1 cellular context compared by ENCODE assay signal in the genomic region with DNA sequence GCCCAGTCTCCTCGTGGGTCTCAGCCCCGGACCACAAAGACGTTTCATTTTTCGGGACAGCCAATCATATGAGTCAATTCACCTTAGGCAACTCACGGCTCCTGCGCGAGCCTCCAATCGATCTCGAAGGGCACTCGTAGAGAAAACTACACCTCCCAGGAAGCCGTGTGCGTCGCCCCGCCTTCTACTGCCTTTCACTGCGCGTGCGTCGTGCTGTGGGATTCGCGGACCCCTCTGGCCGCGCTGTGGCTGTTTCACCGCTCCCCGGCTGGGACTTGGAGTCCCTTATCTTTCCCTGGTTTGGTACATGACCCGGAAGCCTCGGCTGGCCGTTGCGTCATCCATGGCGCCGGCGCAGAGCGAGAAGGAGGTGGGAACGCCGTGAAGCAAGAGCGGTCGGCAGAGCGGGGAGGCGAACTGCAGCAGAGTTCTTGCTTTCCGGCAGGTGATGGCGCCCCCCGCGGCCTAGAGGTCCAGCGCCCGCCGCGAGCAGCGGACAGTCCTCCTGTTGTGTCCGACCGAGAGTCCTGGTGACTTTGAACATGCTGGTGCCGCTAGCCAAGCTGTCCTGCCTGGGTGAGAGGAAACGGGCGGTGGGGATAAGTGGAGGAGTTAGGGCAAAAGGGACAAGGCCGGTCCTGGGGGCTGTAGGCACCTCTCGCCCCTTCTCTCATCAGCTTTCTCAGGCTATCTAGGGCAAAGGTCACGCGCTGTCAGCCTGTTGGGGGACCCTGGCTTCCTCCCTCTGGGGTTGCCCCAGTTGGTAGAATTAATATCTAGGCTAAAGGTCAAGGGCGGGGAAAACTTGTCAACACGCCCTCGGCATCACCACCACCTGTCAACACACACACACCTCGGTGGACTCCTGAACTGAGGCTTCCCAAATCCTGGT.
A peak's percentile ranks its signal among the peaks of the same experiment; 100 is the strongest.
TF ChIP-seq lines count a peak whose summit lies in the region.

Gene ETFDH (plus strand): TSS at position 382 of the 892 bp plus-strand sequence. CDS start 161 bp downstream, at position 543.

TF ChIP-seq in HEK293, 187 proteins besides CTCF, POLR2A, EP300 and RAD21 (continued from another document and continues in another):
- TF ChIP-seq, protein P1, sequence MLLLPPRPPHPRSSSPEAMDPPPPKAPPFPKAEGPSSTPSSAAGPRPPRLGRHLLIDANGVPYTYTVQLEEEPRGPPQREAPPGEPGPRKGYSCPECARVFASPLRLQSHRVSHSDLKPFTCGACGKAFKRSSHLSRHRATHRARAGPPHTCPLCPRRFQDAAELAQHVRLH (tag by site-specific recombination; IDR thresholded peaks at IDR 0.05), result peak; percentile 66; the same call in 1 of the 2 replicates
- peak; percentile 55 for TF ChIP-seq ZNF366 (tag by site-specific recombination; conservative IDR thresholded peaks at IDR 0.05)
- no peak for TF ChIP-seq ZNF596 (tag by site-specific recombination; IDR thresholded peaks at IDR 0.05)
- TF ChIP-seq ZNF561 (tag by site-specific recombination; IDR thresholded peaks at IDR 0.05; ENCODE audit: borderline replicate concordance), result no peak
- TF ChIP-seq, protein P2, sequence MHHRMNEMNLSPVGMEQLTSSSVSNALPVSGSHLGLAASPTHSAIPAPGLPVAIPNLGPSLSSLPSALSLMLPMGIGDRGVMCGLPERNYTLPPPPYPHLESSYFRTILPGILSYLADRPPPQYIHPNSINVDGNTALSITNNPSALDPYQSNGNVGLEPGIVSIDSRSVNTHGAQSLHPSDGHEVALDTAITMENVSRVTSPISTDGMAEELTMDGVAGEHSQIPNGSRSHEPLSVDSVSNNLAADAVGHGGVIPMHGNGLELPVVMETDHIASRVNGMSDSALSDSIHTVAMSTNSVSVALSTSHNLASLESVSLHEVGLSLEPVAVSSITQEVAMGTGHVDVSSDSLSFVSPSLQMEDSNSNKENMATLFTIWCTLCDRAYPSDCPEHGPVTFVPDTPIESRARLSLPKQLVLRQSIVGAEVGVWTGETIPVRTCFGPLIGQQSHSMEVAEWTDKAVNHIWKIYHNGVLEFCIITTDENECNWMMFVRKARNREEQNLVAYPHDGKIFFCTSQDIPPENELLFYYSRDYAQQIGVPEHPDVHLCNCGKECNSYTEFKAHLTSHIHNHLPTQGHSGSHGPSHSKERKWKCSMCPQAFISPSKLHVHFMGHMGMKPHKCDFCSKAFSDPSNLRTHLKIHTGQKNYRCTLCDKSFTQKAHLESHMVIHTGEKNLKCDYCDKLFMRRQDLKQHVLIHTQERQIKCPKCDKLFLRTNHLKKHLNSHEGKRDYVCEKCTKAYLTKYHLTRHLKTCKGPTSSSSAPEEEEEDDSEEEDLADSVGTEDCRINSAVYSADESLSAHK (tag by site-specific recombination; IDR thresholded peaks at IDR 0.05), result peak; percentile 100
- TF ChIP-seq ZBTB8A (tag by site-specific recombination; IDR thresholded peaks at IDR 0.05), result no peak
- TF ChIP-seq, protein P3, sequence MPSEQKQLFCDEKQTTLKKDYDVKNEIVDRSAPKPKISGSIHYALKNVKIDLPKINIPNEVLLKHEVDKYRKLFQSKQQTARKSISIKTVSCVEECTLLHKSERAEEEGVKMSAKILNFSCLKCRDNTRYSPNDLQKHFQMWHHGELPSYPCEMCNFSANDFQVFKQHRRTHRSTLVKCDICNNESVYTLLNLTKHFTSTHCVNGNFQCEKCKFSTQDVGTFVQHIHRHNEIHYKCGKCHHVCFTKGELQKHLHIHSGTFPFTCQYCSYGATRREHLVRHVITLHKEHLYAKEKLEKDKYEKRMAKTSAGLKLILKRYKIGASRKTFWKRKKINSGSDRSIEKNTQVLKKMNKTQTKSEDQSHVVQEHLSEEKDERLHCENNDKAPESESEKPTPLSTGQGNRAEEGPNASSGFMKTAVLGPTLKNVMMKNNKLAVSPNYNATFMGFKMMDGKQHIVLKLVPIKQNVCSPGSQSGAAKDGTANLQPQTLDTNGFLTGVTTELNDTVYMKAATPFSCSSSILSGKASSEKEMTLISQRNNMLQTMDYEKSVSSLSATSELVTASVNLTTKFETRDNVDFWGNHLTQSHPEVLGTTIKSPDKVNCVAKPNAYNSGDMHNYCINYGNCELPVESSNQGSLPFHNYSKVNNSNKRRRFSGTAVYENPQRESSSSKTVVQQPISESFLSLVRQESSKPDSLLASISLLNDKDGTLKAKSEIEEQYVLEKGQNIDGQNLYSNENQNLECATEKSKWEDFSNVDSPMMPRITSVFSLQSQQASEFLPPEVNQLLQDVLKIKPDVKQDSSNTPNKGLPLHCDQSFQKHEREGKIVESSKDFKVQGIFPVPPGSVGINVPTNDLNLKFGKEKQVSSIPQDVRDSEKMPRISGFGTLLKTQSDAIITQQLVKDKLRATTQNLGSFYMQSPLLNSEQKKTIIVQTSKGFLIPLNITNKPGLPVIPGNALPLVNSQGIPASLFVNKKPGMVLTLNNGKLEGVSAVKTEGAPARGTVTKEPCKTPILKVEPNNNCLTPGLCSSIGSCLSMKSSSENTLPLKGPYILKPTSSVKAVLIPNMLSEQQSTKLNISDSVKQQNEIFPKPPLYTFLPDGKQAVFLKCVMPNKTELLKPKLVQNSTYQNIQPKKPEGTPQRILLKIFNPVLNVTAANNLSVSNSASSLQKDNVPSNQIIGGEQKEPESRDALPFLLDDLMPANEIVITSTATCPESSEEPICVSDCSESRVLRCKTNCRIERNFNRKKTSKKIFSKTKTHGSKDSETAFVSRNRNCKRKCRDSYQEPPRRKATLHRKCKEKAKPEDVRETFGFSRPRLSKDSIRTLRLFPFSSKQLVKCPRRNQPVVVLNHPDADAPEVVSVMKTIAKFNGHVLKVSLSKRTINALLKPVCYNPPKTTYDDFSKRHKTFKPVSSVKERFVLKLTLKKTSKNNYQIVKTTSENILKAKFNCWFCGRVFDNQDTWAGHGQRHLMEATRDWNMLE (tag by site-specific recombination; conservative IDR thresholded peaks at IDR 0.05; ENCODE audit: low read depth), result peak; percentile 80
- no peak for TF ChIP-seq ZNF473 (tag by site-specific recombination; IDR thresholded peaks at IDR 0.05)
- TF ChIP-seq RBAK (tag by site-specific recombination; IDR thresholded peaks at IDR 0.05), result no peak
- no peak for TF ChIP-seq ZNF560 (tag by site-specific recombination; IDR thresholded peaks at IDR 0.05; ENCODE audit: borderline replicate concordance)
- TF ChIP-seq ZSCAN4 (tag by site-specific recombination; IDR thresholded peaks at IDR 0.05), result no peak
- TF ChIP-seq ZNF548 (tag by site-specific recombination; IDR thresholded peaks at IDR 0.05), result no peak
- TF ChIP-seq ZNF292 (tag by site-specific recombination; IDR thresholded peaks at IDR 0.05; ENCODE audit: borderline replicate concordance, low read depth), result no peak
- no peak for TF ChIP-seq ZNF416 (tag by site-specific recombination; IDR thresholded peaks at IDR 0.05)
- TF ChIP-seq ZNF223 (tag by site-specific recombination; IDR thresholded peaks at IDR 0.05), result no peak
- no peak for TF ChIP-seq ZNF174 (tag by site-specific recombination; IDR thresholded peaks at IDR 0.05)
- no peak for TF ChIP-seq ZNF16 (tag by site-specific recombination; IDR thresholded peaks at IDR 0.05; ENCODE audit: low read depth)
- TF ChIP-seq ZNF510 (tag by site-specific recombination; IDR thresholded peaks at IDR 0.05; ENCODE audit: insufficient replicate concordance), result no peak
- 0 out of 2 replicates have a peak, but pooled peaks have one; percentile 16 for TF ChIP-seq ZBTB7A (tag by site-specific recombination; IDR thresholded peaks at IDR 0.05; ENCODE audit: low read depth)
- TF ChIP-seq ZBTB44 (tag by site-specific recombination; IDR thresholded peaks at IDR 0.05), result no peak
- TF ChIP-seq ZNF324 (tag by site-specific recombination; IDR thresholded peaks at IDR 0.05), result peak; percentile 77
- TF ChIP-seq ZSCAN23 (tag by site-specific recombination; IDR thresholded peaks at IDR 0.05), result no peak; the same call in 1 of the 2 replicates
- peak; percentile 80 for TF ChIP-seq YY2 (tag by site-specific recombination; IDR thresholded peaks at IDR 0.05)
- TF ChIP-seq TSHZ1 (tag by site-specific recombination; IDR thresholded peaks at IDR 0.05; ENCODE audit: borderline replicate concordance), result no peak
- no peak for TF ChIP-seq ZNF792 (tag by site-specific recombination; IDR thresholded peaks at IDR 0.05)
- TF ChIP-seq BCL11A (tag by site-specific recombination; IDR thresholded peaks at IDR 0.05; ENCODE audit: low read depth), result no peak
- no peak for TF ChIP-seq ZNF302 (tag by site-specific recombination; IDR thresholded peaks at IDR 0.05; ENCODE audit: low read depth)
- peak; percentile 92 for TF ChIP-seq ZNF600 (tag by site-specific recombination; IDR thresholded peaks at IDR 0.05)
- TF ChIP-seq GLI4 (tag by site-specific recombination; IDR thresholded peaks at IDR 0.05), result no peak
- TF ChIP-seq ZNF707 (tag by site-specific recombination; IDR thresholded peaks at IDR 0.05), result no peak
- no peak for TF ChIP-seq ZNF626 (tag by site-specific recombination; IDR thresholded peaks at IDR 0.05)
- 0 out of 2 replicates have a peak, but pooled peaks have one; percentile 1 for TF ChIP-seq ZFHX2 (tag by site-specific recombination; conservative IDR thresholded peaks at IDR 0.05)
- peak; percentile 97 for TF ChIP-seq IKZF3 (tag by site-specific recombination; IDR thresholded peaks at IDR 0.05)
- TF ChIP-seq, protein P4, sequence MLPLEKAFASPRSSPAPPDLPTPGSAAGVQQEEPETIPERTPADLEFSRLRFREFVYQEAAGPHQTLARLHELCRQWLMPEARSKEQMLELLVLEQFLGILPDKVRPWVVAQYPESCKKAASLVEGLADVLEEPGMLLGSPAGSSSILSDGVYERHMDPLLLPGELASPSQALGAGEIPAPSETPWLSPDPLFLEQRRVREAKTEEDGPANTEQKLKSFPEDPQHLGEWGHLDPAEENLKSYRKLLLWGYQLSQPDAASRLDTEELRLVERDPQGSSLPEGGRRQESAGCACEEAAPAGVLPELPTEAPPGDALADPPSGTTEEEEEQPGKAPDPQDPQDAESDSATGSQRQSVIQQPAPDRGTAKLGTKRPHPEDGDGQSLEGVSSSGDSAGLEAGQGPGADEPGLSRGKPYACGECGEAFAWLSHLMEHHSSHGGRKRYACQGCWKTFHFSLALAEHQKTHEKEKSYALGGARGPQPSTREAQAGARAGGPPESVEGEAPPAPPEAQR (tag by site-specific recombination; IDR thresholded peaks at IDR 0.05), result no peak
- no peak for TF ChIP-seq ZFP3 (tag by site-specific recombination; IDR thresholded peaks at IDR 0.05; ENCODE audit: low read depth)
- peak; percentile 95 for TF ChIP-seq SP3 (tag by site-specific recombination; IDR thresholded peaks at IDR 0.05)
- TF ChIP-seq ZNF837 (tag by site-specific recombination; IDR thresholded peaks at IDR 0.05), result no peak
- TF ChIP-seq ZNF610 (tag by site-specific recombination; IDR thresholded peaks at IDR 0.05; ENCODE audit: borderline replicate concordance), result peak; percentile 92
- TF ChIP-seq ZNF354C (tag by site-specific recombination; IDR thresholded peaks at IDR 0.05; ENCODE audit: borderline replicate concordance, low read depth), result no peak
- no peak for TF ChIP-seq ZNF514 (tag by site-specific recombination; IDR thresholded peaks at IDR 0.05)
- no peak for TF ChIP-seq ZNF747 (tag by site-specific recombination; IDR thresholded peaks at IDR 0.05)
- TF ChIP-seq, protein P5, sequence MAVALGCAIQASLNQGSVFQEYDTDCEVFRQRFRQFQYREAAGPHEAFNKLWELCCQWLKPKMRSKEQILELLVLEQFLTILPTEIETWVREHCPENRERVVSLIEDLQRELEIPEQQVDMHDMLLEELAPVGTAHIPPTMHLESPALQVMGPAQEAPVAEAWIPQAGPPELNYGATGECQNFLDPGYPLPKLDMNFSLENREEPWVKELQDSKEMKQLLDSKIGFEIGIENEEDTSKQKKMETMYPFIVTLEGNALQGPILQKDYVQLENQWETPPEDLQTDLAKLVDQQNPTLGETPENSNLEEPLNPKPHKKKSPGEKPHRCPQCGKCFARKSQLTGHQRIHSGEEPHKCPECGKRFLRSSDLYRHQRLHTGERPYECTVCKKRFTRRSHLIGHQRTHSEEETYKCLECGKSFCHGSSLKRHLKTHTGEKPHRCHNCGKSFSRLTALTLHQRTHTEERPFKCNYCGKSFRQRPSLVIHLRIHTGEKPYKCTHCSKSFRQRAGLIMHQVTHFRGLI (tag by site-specific recombination; IDR thresholded peaks at IDR 0.05), result no peak
- peak; percentile 85 for TF ChIP-seq ZNF2 (tag by site-specific recombination; IDR thresholded peaks at IDR 0.05)
- TF ChIP-seq ZFP37 (tag by site-specific recombination; IDR thresholded peaks at IDR 0.05), result peak; percentile 37; the same call in 1 of the 2 replicates
